In the genomic region with DNA sequence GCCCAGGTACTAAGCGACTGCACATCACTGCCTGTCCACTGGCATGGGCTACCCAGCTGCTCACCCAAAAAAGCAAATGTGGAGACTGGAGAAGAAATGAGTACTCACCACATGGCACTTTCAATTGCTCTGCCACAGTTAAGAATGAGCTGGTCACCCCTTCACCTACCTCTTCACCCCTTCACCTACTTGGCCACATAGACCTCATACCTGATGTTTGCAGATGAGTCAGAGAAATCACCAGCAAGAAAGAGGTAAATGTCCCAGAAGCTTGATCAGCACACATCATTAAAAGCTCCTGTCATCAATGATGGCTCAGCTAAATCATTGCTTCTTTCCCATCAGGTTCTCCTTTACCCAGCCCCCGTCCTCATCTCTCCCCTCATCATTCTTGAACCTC, we compare ENCODE assay signal across 24 cellular contexts.
"Had no signal": no experiment of that assay in that cellular context is flagged by ENCODE, and none has a peak within 500 bp of the region (broad histone marks: within the 10 kb centered on the region; RNA-seq: fewer than 3 reads in every experiment).

No MANE protein-coding gene starts in this region.

- H3K36me3 Mint-ChIP-seq: activated naive CD8-positive, alpha-beta T cell; brain had no signal

- H3K4me3 ChIP-seq: cardiac muscle cell had no signal

- H3K9me3 Mint-ChIP-seq: activated CD4-positive, alpha-beta memory T cell treated with anti-CD3 and anti-CD28 coated beads, Interleukin-2, amount 10 ng/mL, durations not matched to agents 7 days and 5 days; activated naive CD4-positive, alpha-beta T cell treated with anti-CD3 and anti-CD28 coated beads for 36 hours; activated T-helper 17 cell treated with anti-CD3 and anti-CD28 coated beads, Interleukin-2, amount 50 U/mL, for 72 hours had no signal

- H3K9ac ChIP-seq: SK-N-SH had no signal

- DNase-seq: activated CD4-positive, alpha-beta memory T cell treated with anti-CD3 and anti-CD28 coated beads, Interleukin-2, amount 10 ng/mL, durations not matched to agents 7 days and 5 days; activated CD4-positive, alpha-beta T cell treated with anti-CD3 and anti-CD28 coated beads for 36 hours; activated CD4-positive, alpha-beta T cell treated with anti-CD3 and anti-CD28 coated beads, Interleukin-2, amount 50 U/mL, for 1 hour; activated gamma-delta T cell; activated naive CD4-positive, alpha-beta T cell treated with anti-CD3 and anti-CD28 coated beads for 36 hours; activated T-cell treated with anti-CD3 and anti-CD28 coated beads for 4 hours; activated T-cell treated with anti-CD3 and anti-CD28 coated beads, Interleukin-2, amount 50 U/mL, for 48 hours; amygdala; NCI-H1092; NCI-H1694; NCI-H2029; NCI-H2107; NCI-H2171 treated with DMSO at 0.1 percent for 48 hours; NCI-H526; NCI-H82; NK-92 treated with Interleukin-12 subunit alpha and Interleukin-12 subunit beta, amount 100 ng/mL, for 24 hours; SK-N-SH; T-helper 1 cell; WERI-Rb-1 had no signal

- H3K4me1 Mint-ChIP-seq: activated CD4-positive, alpha-beta memory T cell treated with anti-CD3 and anti-CD28 coated beads, Interleukin-2, amount 10 ng/mL, durations not matched to agents 7 days and 5 days; activated CD4-positive, alpha-beta T cell treated with anti-CD3 and anti-CD28 coated beads for 36 hours; activated T-helper 17 cell treated with anti-CD3 and anti-CD28 coated beads, Interleukin-2, amount 50 U/mL, for 72 hours; brain had no signal

- H3K27ac Mint-ChIP-seq: activated CD4-positive, alpha-beta memory T cell treated with anti-CD3 and anti-CD28 coated beads, Interleukin-2, amount 10 ng/mL, durations not matched to agents 7 days and 5 days; activated CD4-positive, alpha-beta T cell treated with anti-CD3 and anti-CD28 coated beads for 36 hours; activated naive CD4-positive, alpha-beta T cell treated with anti-CD3 and anti-CD28 coated beads for 36 hours; activated naive CD8-positive, alpha-beta T cell; activated T-helper 17 cell treated with anti-CD3 and anti-CD28 coated beads, Interleukin-2, amount 50 U/mL, for 72 hours; brain had no signal

- H3K36me3 ChIP-seq: cardiac muscle cell, WERI-Rb-1 had no signal

- ATAC-seq: activated CD4-positive, alpha-beta T cell treated with anti-CD3 and anti-CD28 coated beads for 36 hours; activated T-helper 17 cell treated with anti-CD3 and anti-CD28 coated beads, Interleukin-2, amount 50 U/mL, for 72 hours; Right ventricle myocardium inferior had no signal

- H3K4me2 ChIP-seq: SK-N-SH had no signal

- H3K27ac ChIP-seq: cardiac muscle cell, WERI-Rb-1 had no signal

- H3K9me3 ChIP-seq: SK-N-SH had no signal

- H3K4me3 Mint-ChIP-seq: activated CD4-positive, alpha-beta memory T cell treated with anti-CD3 and anti-CD28 coated beads, Interleukin-2, amount 10 ng/mL, durations not matched to agents 7 days and 5 days; activated CD4-positive, alpha-beta T cell treated with anti-CD3 and anti-CD28 coated beads for 36 hours; activated naive CD4-positive, alpha-beta T cell treated with anti-CD3 and anti-CD28 coated beads for 36 hours; activated naive CD8-positive, alpha-beta T cell; activated T-helper 17 cell treated with anti-CD3 and anti-CD28 coated beads, Interleukin-2, amount 50 U/mL, for 72 hours; brain had no signal
